Comparison of ENCODE assay signal across 9 cellular contexts in the genomic region with DNA sequence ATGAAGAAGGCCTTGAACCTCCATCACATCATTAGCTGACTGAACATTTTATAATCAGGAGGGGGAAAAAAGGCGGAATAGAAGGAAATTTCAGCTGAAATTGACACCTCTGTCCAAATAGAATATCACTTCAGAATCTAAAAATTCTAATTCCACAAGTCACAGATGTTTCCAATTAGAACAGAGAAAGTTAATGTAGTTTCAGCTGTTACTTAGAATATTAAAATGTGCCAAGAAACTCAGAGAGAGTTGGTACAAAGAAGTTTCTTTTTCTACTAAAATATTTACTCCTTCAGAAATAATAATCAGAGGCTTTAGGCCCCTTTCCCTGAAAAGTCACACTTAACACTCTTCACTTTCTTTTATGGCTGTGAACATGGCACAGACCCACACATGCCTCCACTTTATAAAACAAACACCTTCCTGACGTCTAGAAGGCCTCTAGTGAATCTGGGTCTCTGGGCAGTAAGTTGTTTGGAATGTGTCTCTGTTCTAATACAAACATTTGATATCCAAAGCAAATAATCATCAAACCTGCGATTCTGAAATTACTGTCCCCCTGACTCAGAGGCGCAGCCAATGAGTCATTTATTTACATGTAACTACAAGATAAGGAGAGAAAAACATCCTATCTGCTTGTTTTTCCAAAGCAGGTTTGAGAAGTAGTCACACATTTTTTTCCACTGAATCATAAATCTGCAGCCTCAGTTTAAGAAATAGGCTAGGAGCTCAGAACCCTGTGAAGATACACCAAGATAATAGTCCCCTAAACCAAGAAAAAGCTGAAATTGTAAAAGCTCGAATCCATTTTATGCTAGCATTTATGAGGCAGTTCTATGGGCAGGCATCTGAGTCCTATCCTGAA.
DNase-seq lines count a peak whose midpoint lies in the region; ATAC-seq and TF ChIP-seq lines count a peak whose summit lies in the region.
"Had no signal": no experiment of that assay in that cellular context is flagged by ENCODE, and none has a peak within 500 bp of the region (broad histone marks: within the 10 kb centered on the region; RNA-seq: fewer than 3 reads in every experiment).

No MANE protein-coding gene starts in this region.

- CTCF ChIA-PET in GM10248 (lab: Yijun Ruan, JAX): interaction anchor here (1.3 to 1.6 kb wide), 3 partner anchors 9 to 16 kb away, joined by 4 to 5 read pairs (median 4); no protein-coding TSS in a partner anchor

- no peak for ATAC-seq in stimulated activated naive CD8-positive, alpha-beta T cell treated with anti-CD3 and anti-CD28 coated beads, Interleukin-15, Interleukin-2, amounts not matched to agents 100 U/mL and 50 U/mL, for 24 hours

- POLR2A ChIA-PET in GM10248 (lab: Yijun Ruan, JAX): no interaction called here

- DNase-seq in AG09319 (ENCODE audit: extremely low read depth, low read depth) (peak; percentile 65), LoVo (ENCODE audit: low spot score) (peak; percentile 92), dermis blood vessel endothelial cell (peak; percentile 93), myocyte (ENCODE audit: low read depth) (peak; percentile 47), NCI-H1417 treated with DMSO at 0.1 percent for 48 hours (lab: John Stamatoyannopoulos, UW) (no peak), GM10248 (ENCODE audit: extremely low spot score) (no peak)
- DNase-seq in central memory CD4-positive, alpha-beta T cell: no peak
- DNase-seq in stimulated activated naive CD8-positive, alpha-beta T cell treated with anti-CD3 and anti-CD28 coated beads, Interleukin-15, Interleukin-2, amounts not matched to agents 100 U/mL and 50 U/mL, for 24 hours: no peak
- DNase-seq: NCI-H345 had no signal

- TF ChIP-seq CTCF in AG09319 (IDR thresholded peaks at IDR 0.05; ENCODE audit: low read depth, low read length) (no peak), GM10248 (IDR thresholded peaks at IDR 0.05; ENCODE audit: control extremely low read depth, extremely low read depth, low read depth, missing control alignments) (no peak)

Comparison
In these comparisons a context has a peak if more than half of its experiments do, and no peak if none do; other contexts are left out.
1. DNase-seq: peak in AG09319 (single experiment), LoVo (single experiment), dermis blood vessel endothelial cell (single experiment) and myocyte (single experiment); none in central memory CD4-positive, alpha-beta T cell (single experiment), NCI-H1417 treated with DMSO at 0.1 percent for 48 hours (single experiment), stimulated activated naive CD8-positive, alpha-beta T cell treated with anti-CD3 and anti-CD28 coated beads, Interleukin-15, Interleukin-2, amounts not matched to agents 100 U/mL and 50 U/mL, for 24 hours (single experiment) and GM10248 (single experiment).